ENCODE assay signal across 35 cellular contexts in genomic region chr15:54776410-54776809, GRCh38.
"Had no signal": no experiment of that assay in that cellular context is flagged by ENCODE, and none has a peak within 500 bp of the region (broad histone marks: within the 10 kb centered on the region; RNA-seq: fewer than 3 reads in every experiment).

No MANE protein-coding gene starts in this region.

- DNase-seq: Karpas-422, Kasumi-1, MG63, MM.1S, MV-4-11, NCI-H1048, NCI-H1092, NCI-H1092 treated with DMSO at 0.1 percent for 48 hours, NCI-H1105, NCI-H1105 treated with DMSO at 0.1 percent for 48 hours, NCI-H1417, NCI-H1417 treated with DMSO at 0.1 percent for 48 hours, NCI-H1436, NCI-H1436 treated with DMSO at 0.1 percent for 48 hours, NCI-H146, NCI-H1694, NCI-H1694 treated with DMSO at 0.1 percent for 48 hours, NCI-H187, NCI-H187 treated with DMSO at 0.1 percent for 48 hours, NCI-H1930, NCI-H2029, NCI-H2029 treated with DMSO at 0.1 percent for 48 hours, NCI-H2081, NCI-H2081 treated with DMSO at 0.1 percent for 48 hours, NCI-H2107, NCI-H2171, NCI-H2171 treated with DMSO at 0.1 percent for 48 hours, NCI-H2227 treated with DMSO at 0.1 percent for 48 hours, NCI-H226, NCI-H345, NCI-H446, NCI-H446 treated with DMSO at 0.1 percent for 48 hours, NCI-H510A, NCI-H510A treated with DMSO at 0.1 percent for 48 hours, NCI-H524 had no signal

- H3K4me3 ChIP-seq: MG63 had no signal

- H3K36me3 ChIP-seq: MG63 had no signal

- H3K9me3 ChIP-seq: MG63 had no signal
